ENCODE assay signal across 1 cellular context in the genomic region with DNA sequence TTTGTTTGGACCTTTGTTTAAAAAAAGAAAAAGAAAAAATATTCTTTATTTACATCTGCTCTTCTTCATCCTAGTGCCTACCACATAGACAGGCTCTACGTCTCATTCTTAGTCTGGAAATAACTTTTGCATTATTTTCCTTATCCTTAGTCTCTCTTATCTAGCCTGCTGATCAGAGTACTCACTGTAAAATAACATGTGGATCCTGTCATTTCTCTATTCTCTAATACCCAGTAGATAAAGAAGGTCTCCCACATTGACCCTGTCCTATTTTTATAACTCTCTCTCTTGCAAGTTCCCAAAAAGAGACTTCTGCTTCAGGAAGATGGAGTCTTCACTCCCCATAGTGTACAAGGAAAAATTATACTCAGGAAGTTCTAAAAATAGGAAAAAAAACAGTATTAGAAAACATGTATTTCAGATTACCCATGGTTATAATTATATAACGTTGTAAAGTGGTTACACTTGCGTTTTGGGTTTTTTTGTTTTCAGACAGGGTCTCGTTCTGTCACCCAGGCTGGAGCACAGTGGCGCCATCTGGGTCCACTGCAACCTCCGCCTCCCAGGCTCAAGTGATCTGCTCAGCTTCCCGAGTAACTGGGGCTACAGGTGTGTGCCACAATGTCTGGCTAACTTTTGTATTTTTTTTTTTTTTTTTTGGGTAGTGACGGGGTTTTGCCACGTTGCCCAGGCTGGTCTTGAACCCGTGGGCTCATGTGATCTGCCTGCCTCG.
TF ChIP-seq lines count a peak whose summit lies in the region.

No MANE protein-coding gene starts in this region.

TF ChIP-seq in GM23338, 12 proteins besides CTCF, POLR2A, EP300 and RAD21:
- TF ChIP-seq POLR2AphosphoS5 (IDR thresholded peaks at IDR 0.05; ENCODE audit: low read depth) (no peak), STAT1 (IDR thresholded peaks at IDR 0.05; ENCODE audit: unreplicated experiment) (no peak), ZNF331 (CRISPR knock-in tag; IDR thresholded peaks at IDR 0.05; ENCODE audit: low read depth) (no peak), NANOG (IDR thresholded peaks at IDR 0.05; ENCODE audit: borderline replicate concordance) (no peak)
- TF ChIP-seq, protein P1, sequence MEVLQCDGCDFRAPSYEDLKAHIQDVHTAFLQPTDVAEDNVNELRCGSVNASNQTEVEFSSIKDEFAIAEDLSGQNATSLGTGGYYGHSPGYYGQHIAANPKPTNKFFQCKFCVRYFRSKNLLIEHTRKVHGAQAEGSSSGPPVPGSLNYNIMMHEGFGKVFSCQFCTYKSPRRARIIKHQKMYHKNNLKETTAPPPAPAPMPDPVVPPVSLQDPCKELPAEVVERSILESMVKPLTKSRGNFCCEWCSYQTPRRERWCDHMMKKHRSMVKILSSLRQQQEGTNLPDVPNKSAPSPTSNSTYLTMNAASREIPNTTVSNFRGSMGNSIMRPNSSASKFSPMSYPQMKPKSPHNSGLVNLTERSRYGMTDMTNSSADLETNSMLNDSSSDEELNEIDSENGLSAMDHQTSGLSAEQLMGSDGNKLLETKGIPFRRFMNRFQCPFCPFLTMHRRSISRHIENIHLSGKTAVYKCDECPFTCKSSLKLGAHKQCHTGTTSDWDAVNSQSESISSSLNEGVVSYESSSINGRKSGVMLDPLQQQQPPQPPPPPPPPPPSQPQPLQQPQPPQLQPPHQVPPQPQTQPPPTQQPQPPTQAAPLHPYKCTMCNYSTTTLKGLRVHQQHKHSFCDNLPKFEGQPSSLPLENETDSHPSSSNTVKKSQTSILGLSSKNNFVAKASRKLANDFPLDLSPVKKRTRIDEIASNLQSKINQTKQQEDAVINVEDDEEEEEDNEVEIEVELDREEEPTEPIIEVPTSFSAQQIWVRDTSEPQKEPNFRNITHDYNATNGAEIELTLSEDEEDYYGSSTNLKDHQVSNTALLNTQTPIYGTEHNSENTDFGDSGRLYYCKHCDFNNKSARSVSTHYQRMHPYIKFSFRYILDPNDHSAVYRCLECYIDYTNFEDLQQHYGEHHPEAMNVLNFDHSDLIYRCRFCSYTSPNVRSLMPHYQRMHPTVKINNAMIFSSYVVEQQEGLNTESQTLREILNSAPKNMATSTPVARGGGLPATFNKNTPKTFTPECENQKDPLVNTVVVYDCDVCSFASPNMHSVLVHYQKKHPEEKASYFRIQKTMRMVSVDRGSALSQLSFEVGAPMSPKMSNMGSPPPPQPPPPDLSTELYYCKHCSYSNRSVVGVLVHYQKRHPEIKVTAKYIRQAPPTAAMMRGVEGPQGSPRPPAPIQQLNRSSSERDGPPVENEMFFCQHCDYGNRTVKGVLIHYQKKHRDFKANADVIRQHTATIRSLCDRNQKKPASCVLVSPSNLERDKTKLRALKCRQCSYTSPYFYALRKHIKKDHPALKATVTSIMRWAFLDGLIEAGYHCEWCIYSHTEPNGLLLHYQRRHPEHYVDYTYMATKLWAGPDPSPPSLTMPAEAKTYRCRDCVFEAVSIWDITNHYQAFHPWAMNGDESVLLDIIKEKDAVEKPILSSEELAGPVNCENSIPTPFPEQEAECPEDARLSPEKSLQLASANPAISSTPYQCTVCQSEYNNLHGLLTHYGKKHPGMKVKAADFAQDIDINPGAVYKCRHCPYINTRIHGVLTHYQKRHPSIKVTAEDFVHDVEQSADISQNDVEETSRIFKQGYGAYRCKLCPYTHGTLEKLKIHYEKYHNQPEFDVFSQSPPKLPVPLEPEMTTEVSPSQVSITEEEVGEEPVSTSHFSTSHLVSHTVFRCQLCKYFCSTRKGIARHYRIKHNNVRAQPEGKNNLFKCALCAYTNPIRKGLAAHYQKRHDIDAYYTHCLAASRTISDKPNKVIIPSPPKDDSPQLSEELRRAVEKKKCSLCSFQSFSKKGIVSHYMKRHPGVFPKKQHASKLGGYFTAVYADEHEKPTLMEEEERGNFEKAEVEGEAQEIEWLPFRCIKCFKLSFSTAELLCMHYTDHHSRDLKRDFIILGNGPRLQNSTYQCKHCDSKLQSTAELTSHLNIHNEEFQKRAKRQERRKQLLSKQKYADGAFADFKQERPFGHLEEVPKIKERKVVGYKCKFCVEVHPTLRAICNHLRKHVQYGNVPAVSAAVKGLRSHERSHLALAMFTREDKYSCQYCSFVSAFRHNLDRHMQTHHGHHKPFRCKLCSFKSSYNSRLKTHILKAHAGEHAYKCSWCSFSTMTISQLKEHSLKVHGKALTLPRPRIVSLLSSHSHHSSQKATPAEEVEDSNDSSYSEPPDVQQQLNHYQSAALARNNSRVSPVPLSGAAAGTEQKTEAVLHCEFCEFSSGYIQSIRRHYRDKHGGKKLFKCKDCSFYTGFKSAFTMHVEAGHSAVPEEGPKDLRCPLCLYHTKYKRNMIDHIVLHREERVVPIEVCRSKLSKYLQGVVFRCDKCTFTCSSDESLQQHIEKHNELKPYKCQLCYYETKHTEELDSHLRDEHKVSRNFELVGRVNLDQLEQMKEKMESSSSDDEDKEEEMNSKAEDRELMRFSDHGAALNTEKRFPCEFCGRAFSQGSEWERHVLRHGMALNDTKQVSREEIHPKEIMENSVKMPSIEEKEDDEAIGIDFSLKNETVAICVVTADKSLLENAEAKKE (CRISPR knock-in tag; IDR thresholded peaks at IDR 0.05), result no peak
